In genomic region chr12:92495108-92495507, GRCh38 we compare ENCODE assay signal across 29 cellular contexts.
DNase-seq lines count a peak whose midpoint lies in the region; ATAC-seq and TF ChIP-seq lines count a peak whose summit lies in the region.
"Had no signal": no experiment of that assay in that cellular context is flagged by ENCODE, and none has a peak within 500 bp of the region (broad histone marks: within the 10 kb centered on the region; RNA-seq: fewer than 3 reads in every experiment).

No MANE protein-coding gene starts in this region.

- H3K27me3 ChIP-seq in left ventricle myocardium inferior (ENCODE audit: low read depth) = no peaks in the 10 kb centered on the region
- H3K27me3 ChIP-seq: sigmoid colon, tibial nerve had no signal

- H3K9me3 ChIP-seq in left ventricle myocardium inferior (replicated peaks) = peaks cover 5% of the 10 kb centered on the region
- H3K9me3 ChIP-seq: mucosa of descending colon, prostate gland, sigmoid colon, tibial nerve had no signal

- no peak for DNase-seq in Right ventricle myocardium superior
- DNase-seq in cardiac septum (ENCODE audit: low spot score) = no peak
- DNase-seq in left ventricle myocardium inferior = no peak
- no peak for DNase-seq in DMS 273 (lab: John Stamatoyannopoulos, UW; ENCODE audit: unreplicated experiment)
- no peak for DNase-seq in stimulated activated CD4-positive, alpha-beta T cell treated with anti-CD3 and anti-CD28 coated beads, Interleukin-12 subunit alpha, Interleukin-12 subunit beta, amount 100 ng/mL, for 4 hours
- DNase-seq: activated CD4-positive, alpha-beta T cell treated with anti-CD3 and anti-CD28 coated beads, Interleukin-2, amount 10 ng/mL, durations not matched to agents 24 days and 14 days; activated naive CD4-positive, alpha-beta T cell treated with Interleukin-2 at 50 U/mL for 16 hours; activated T-cell treated with anti-CD3 and anti-CD28 coated beads, Interleukin-2, amount 50 U/mL, for 72 hours; AML-193; amygdala; CD8-positive, alpha-beta memory T cell; DMS153; effector CD8-positive, alpha-beta T cell; mucosa of descending colon; NCI-H1048; NCI-H187; NCI-H2171; NCI-H510A treated with DMSO at 0.1 percent for 48 hours; PC-9; SHP77; sigmoid colon; WERI-Rb-1 had no signal

- H3K27ac ChIP-seq in left ventricle myocardium inferior (replicated peaks) = peak overlapping the region; percentile 60
- H3K27ac ChIP-seq: A549, PC-9, prostate gland, sigmoid colon, tibial nerve, WERI-Rb-1 had no signal

- peak; percentile 80 for ATAC-seq in Right ventricle myocardium superior (ENCODE audit: poor library complexity)
- peak; percentile 35 for ATAC-seq in HG03565 (IDR thresholded peaks at IDR 0.05; ENCODE audit: unreplicated experiment)
- no peak for ATAC-seq in GM21576 (IDR thresholded peaks at IDR 0.05; ENCODE audit: unreplicated experiment)
- no peak for ATAC-seq in HG02970 (IDR thresholded peaks at IDR 0.05; ENCODE audit: low FRiP score, unreplicated experiment)
- ATAC-seq: A549; activated T-cell treated with anti-CD3 and anti-CD28 coated beads, Interleukin-2, amount 50 U/mL, for 72 hours; HepG2; mucosa of descending colon had no signal

- no peak overlapping the region for H3K4me3 ChIP-seq in left ventricle myocardium inferior
- H3K4me3 ChIP-seq: A549, mucosa of descending colon, PC-9, prostate gland, sigmoid colon, tibial nerve had no signal

- H3K4me1 ChIP-seq in left ventricle myocardium inferior = peaks cover 14% of the 10 kb centered on the region
- H3K4me1 ChIP-seq: A549, prostate gland, sigmoid colon, tibial nerve had no signal

- H3K36me3 ChIP-seq in left ventricle myocardium inferior = no peaks in the 10 kb centered on the region
- H3K36me3 ChIP-seq: prostate gland, sigmoid colon, tibial nerve, WERI-Rb-1 had no signal

- no peak for TF ChIP-seq CTCF in left ventricle myocardium inferior (IDR thresholded peaks at IDR 0.05; ENCODE audit: borderline replicate concordance)

- intact Hi-C loops in Right ventricle myocardium superior (cut with DNase I) (no loop called here), cardiac septum (cut with DNase I) (no loop called here), left ventricle myocardium inferior (cut with micrococcal nuclease) (no loop called here)

Comparison
In these comparisons a context has a peak if more than half of its experiments do, and no peak if none do; other contexts are left out.
1. ATAC-seq: peak in Right ventricle myocardium superior (single experiment) and HG03565 (single experiment); none in GM21576 (single experiment) and HG02970 (single experiment).